22 cellular contexts compared by ENCODE assay signal in the genomic region with DNA sequence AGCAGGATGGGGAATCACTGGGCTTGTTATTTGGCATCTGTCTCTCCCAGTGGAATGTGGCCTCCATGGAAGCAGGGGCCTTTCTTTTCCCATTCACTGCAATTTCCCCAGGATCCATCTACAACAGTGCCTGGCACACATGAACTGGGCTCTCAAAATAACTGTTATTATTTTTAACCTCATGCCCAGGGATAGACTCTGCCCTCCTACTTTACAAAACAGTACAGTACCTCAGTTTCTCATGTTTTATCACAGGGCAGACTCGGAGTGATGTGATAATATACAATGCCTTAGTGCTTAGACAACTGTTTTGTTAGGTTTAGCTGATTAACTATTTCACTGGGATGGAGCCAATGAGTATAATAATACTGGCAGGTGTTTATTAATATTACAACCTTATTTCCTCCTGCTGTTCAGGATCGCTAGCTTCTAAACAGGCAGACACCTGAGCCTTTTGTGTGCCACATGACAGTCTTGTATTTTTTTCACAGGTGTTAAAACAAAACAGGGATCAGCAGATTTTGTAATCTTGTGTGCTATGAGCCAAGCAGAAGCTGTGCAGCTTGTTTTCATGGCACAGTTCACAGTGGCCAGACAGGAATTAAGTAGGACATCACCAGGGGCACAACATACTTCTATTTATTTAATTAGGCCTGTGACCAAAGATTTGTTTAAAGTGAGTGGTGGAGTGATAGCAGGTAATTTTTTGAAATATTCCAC.
A peak's percentile ranks its signal among the peaks of the same experiment; 100 is the strongest.
DNase-seq lines count a peak whose midpoint lies in the region; ATAC-seq, FAIRE-seq and TF ChIP-seq lines count a peak whose summit lies in the region.
"Had no signal": no experiment of that assay in that cellular context is flagged by ENCODE, and none has a peak within 500 bp of the region (broad histone marks: within the 10 kb centered on the region; RNA-seq: fewer than 3 reads in every experiment).

No MANE protein-coding gene starts in this region.

- 23% methylated on average over 2 of the region's 2 CpGs for WGBS in right lobe of liver (ENCODE audit: insufficient coverage, low coverage, low lambda C conversion rate, missing lambda C conversion rate)
- 7% methylated on average over 2 of the region's 2 CpGs for WGBS in HepG2 (ENCODE audit: low lambda C conversion rate)

- H3K4me3 Mint-ChIP-seq in stimulated activated memory B cell treated with anti-CD40 and anti-IgM and Interleukin-4, amounts not matched to agents 10 μg/mL and 1 μg/mL and 100 μg/mL, for 72 hours = no peak overlapping the region
- H3K4me3 Mint-ChIP-seq: activated CD8-positive, alpha-beta T cell treated with anti-CD3 and anti-CD28 coated beads for 36 hours had no signal

- DNase-seq in right lobe of liver (no peak), HepG2 (ENCODE audit: low spot score) (no peak), NCI-H2196 (lab: John Stamatoyannopoulos, UW; ENCODE audit: unreplicated experiment) (peak; percentile 74), left ventricle myocardium superior (no peak)
- no peak for DNase-seq in activated effector memory CD4-positive, alpha-beta T cell treated with Interleukin-2 at 50 U/mL for 16 hours
- DNase-seq: activated CD4-positive, CD25-positive, alpha-beta regulatory T cell; activated CD8-positive, alpha-beta T cell treated with anti-CD3 and anti-CD28 coated beads for 36 hours; activated naive CD4-positive, alpha-beta T cell; anterior cingulate cortex; central memory CD4-positive, alpha-beta T cell; dorsolateral prefrontal cortex; GOT3; KG1; NCI-H446; stimulated activated CD4-positive, alpha-beta T cell treated with anti-CD3 and anti-CD28 coated beads, Interleukin-1b, Interleukin-23, amount 100 ng/mL, for 48 hours; stimulated activated naive CD4-positive, alpha-beta T cell had no signal

- CTCF ChIA-PET in HepG2 (lab: Yijun Ruan, JAX; ENCODE audit: low intra/inter-chr PET ratio, low total read pairs) = no interaction called here

- POLR2A ChIA-PET in HepG2 (lab: Yijun Ruan, JAX) = no interaction called here

- no peak overlapping the region for H3K27ac Mint-ChIP-seq in stimulated activated memory B cell treated with anti-CD40 and anti-IgM and Interleukin-4, amounts not matched to agents 10 μg/mL and 1 μg/mL and 100 μg/mL, for 72 hours
- H3K27ac Mint-ChIP-seq: activated CD8-positive, alpha-beta T cell treated with anti-CD3 and anti-CD28 coated beads for 36 hours had no signal

- H3K4me1 ChIP-seq in right lobe of liver (peaks cover 0 to 8% (median 0%) of the 10 kb centered on the region in 4 donors), HepG2 (ENCODE audit: insufficient read depth, low read length) (no peaks in the 10 kb centered on the region)

- H2AFZ ChIP-seq in HepG2 (ENCODE audit: low read length) = no peak overlapping the region
- H2AFZ ChIP-seq: hepatocyte had no signal

- TF ChIP-seq EP300 in HepG2 (IDR thresholded peaks at IDR 0.05; ENCODE audit: low read depth in 2 of 2, low read length in 2 of 2) (no peak), HepG2 (CRISPR knock-in tag; IDR thresholded peaks at IDR 0.05; ENCODE audit: borderline replicate concordance) (no peak)

- no peaks in the 10 kb centered on the region for H4K20me1 ChIP-seq in HepG2 (ENCODE audit: insufficient read depth, low read length)

- TF ChIP-seq POLR2A in right lobe of liver (IDR thresholded peaks at IDR 0.05) (no peak), HepG2 (IDR thresholded peaks at IDR 0.05; ENCODE audit: insufficient read depth in 1 of 2, low read depth in 2 of 2, low read length in 2 of 2) (no peak)

- TF ChIP-seq CTCF in right lobe of liver (IDR thresholded peaks at IDR 0.05) (no peak), HepG2 (CRISPR knock-in tag; IDR thresholded peaks at IDR 0.05) (no peak)

- no peaks in the 10 kb centered on the region for H3K4me1 Mint-ChIP-seq in stimulated activated memory B cell treated with anti-CD40 and anti-IgM and Interleukin-4, amounts not matched to agents 10 μg/mL and 1 μg/mL and 100 μg/mL, for 72 hours

- no TSS peak for BruUV-seq in HepG2 (replicated peaks; lab: Mats Ljungman, UMichigan)

- in situ Hi-C loops in HepG2 (cut with HindIII; ENCODE audit: extremely low pct_ligation_motif_present, low pct_unique_long_range_greater_than_20kb) = no loop called here

- no peaks in the 10 kb centered on the region for H3K79me2 ChIP-seq in HepG2 (ENCODE audit: insufficient read depth, low read length)
- H3K79me2 ChIP-seq: hepatocyte had no signal

- H3K27me3 ChIP-seq in right lobe of liver (no peaks in the 10 kb centered on the region), HepG2 (ENCODE audit: control insufficient read depth in 1 of 2, insufficient read depth in 2 of 2, low read length in 2 of 2) (no peaks in the 10 kb centered on the region)
- H3K27me3 ChIP-seq: dorsolateral prefrontal cortex, hepatocyte had no signal

- H3K4me2 ChIP-seq in HepG2 (ENCODE audit: low read depth, low read length) = no peak overlapping the region
- H3K4me2 ChIP-seq: hepatocyte had no signal

- ATAC-seq in right lobe of liver = peak; percentile 68 to 81 (median 79)
- no peak for ATAC-seq in HepG2
- ATAC-seq in left ventricle myocardium superior = peak; percentile 78
- ATAC-seq in HG03280 (IDR thresholded peaks at IDR 0.05; ENCODE audit: unreplicated experiment) = no peak
- ATAC-seq in stimulated activated memory B cell treated with anti-CD40 and anti-IgM and Interleukin-4, amounts not matched to agents 10 μg/mL and 1 μg/mL and 100 μg/mL, for 72 hours = no peak
- ATAC-seq in GM21528 (IDR thresholded peaks at IDR 0.05; ENCODE audit: low FRiP score, unreplicated experiment) = no peak
- ATAC-seq: activated CD8-positive, alpha-beta T cell treated with anti-CD3 and anti-CD28 coated beads for 36 hours had no signal

- H3K36me3 ChIP-seq in right lobe of liver (no peaks in the 10 kb centered on the region), HepG2 (replicated peaks in 1 of 2; ENCODE audit: control insufficient read depth in 1 of 2, insufficient read depth in 2 of 2, low read length in 2 of 2) (no peaks in the 10 kb centered on the region)
- H3K36me3 ChIP-seq: thoracic aorta had no signal

- TF ChIP-seq RAD21 in HepG2 (CRISPR knock-in tag; IDR thresholded peaks at IDR 0.05) = no peak

- FAIRE-seq in HepG2 (lab: Jason Lieb, UNC) = no peak

- no peaks in the 10 kb centered on the region for H3K9me3 Mint-ChIP-seq in stimulated activated memory B cell treated with anti-CD40 and anti-IgM and Interleukin-4, amounts not matched to agents 10 μg/mL and 1 μg/mL and 100 μg/mL, for 72 hours
- H3K9me3 Mint-ChIP-seq: activated CD8-positive, alpha-beta T cell treated with anti-CD3 and anti-CD28 coated beads for 36 hours had no signal

- no peak overlapping the region for H3K9ac ChIP-seq in HepG2 (ENCODE audit: insufficient read depth, low read depth, low read length)

- H3K36me3 Mint-ChIP-seq in stimulated activated memory B cell treated with anti-CD40 and anti-IgM and Interleukin-4, amounts not matched to agents 10 μg/mL and 1 μg/mL and 100 μg/mL, for 72 hours = no peaks in the 10 kb centered on the region

- H3K4me3 ChIP-seq in right lobe of liver = no peak overlapping the region
- no peak overlapping the region for H3K4me3 ChIP-seq in HepG2 (replicated peaks in 1 of 3; ENCODE audit: insufficient read depth in 1 of 3, low read depth in 2 of 3, low read length in 3 of 3)
- H3K4me3 ChIP-seq: dorsolateral prefrontal cortex, hepatocyte, thoracic aorta had no signal

- no peaks in the 10 kb centered on the region for H3K27me3 Mint-ChIP-seq in stimulated activated memory B cell treated with anti-CD40 and anti-IgM and Interleukin-4, amounts not matched to agents 10 μg/mL and 1 μg/mL and 100 μg/mL, for 72 hours

- H3K9me3 ChIP-seq in right lobe of liver = no peaks in the 10 kb centered on the region
- no peaks in the 10 kb centered on the region for H3K9me3 ChIP-seq in HepG2 (ENCODE audit: low read length)
- H3K9me3 ChIP-seq: thoracic aorta had no signal

- no peak overlapping the region for H3K27ac ChIP-seq in right lobe of liver
- no peak overlapping the region for H3K27ac ChIP-seq in HepG2 (ENCODE audit: extremely low read length, insufficient read depth, low read length)
- H3K27ac ChIP-seq: dorsolateral prefrontal cortex, epithelial cell of prostate, hepatocyte, thoracic aorta had no signal

- intact Hi-C loops in right lobe of liver (cut with DNase I) (no loop called here), HepG2 (cut with micrococcal nuclease; ENCODE audit: unreplicated experiment) (no loop called here), left ventricle myocardium superior (cut with micrococcal nuclease) (no loop called here)

TF ChIP-seq in HepG2, 621 proteins besides CTCF, POLR2A, EP300 and RAD21 (continues in another document):
- TF ChIP-seq ZNF550 (CRISPR knock-in tag; IDR thresholded peaks at IDR 0.05; ENCODE audit: borderline replicate concordance) = no peak
- TF ChIP-seq MAZ (IDR thresholded peaks at IDR 0.05; ENCODE audit: borderline replicate concordance, low read depth, low read length) = no peak
- TF ChIP-seq MAZ (CRISPR knock-in tag; IDR thresholded peaks at IDR 0.05; ENCODE audit: low read depth) = no peak
- no peak for TF ChIP-seq MXI1 (IDR thresholded peaks at IDR 0.05; ENCODE audit: borderline replicate concordance, low read depth, low read length)
- no peak for TF ChIP-seq ZNF547 (CRISPR knock-in tag; IDR thresholded peaks at IDR 0.05)
- TF ChIP-seq JUN (CRISPR knock-in tag; IDR thresholded peaks at IDR 0.05) = no peak
- no peak for TF ChIP-seq NKX3-1 (CRISPR knock-in tag; IDR thresholded peaks at IDR 0.05)
- TF ChIP-seq, protein P1, sequence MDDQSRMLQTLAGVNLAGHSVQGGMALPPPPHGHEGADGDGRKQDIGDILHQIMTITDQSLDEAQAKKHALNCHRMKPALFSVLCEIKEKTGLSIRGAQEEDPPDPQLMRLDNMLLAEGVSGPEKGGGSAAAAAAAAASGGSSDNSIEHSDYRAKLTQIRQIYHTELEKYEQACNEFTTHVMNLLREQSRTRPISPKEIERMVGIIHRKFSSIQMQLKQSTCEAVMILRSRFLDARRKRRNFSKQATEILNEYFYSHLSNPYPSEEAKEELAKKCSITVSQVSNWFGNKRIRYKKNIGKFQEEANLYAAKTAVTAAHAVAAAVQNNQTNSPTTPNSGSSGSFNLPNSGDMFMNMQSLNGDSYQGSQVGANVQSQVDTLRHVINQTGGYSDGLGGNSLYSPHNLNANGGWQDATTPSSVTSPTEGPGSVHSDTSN (CRISPR knock-in tag; IDR thresholded peaks at IDR 0.05; ENCODE audit: borderline replicate concordance) = no peak
- TF ChIP-seq ZNF430 (CRISPR knock-in tag; IDR thresholded peaks at IDR 0.05) = no peak
- no peak for TF ChIP-seq ZNF143 (CRISPR knock-in tag; IDR thresholded peaks at IDR 0.05)

Comparison
In these comparisons a context has a peak if more than half of its experiments do, and no peak if none do; other contexts are left out.
1. ATAC-seq: peak in right lobe of liver (4 of 4) and left ventricle myocardium superior (single experiment); none in HepG2 (single experiment), HG03280 (single experiment), stimulated activated memory B cell treated with anti-CD40 and anti-IgM and Interleukin-4, amounts not matched to agents 10 μg/mL and 1 μg/mL and 100 μg/mL, for 72 hours (single experiment) and GM21528 (single experiment).